In the genomic region with DNA sequence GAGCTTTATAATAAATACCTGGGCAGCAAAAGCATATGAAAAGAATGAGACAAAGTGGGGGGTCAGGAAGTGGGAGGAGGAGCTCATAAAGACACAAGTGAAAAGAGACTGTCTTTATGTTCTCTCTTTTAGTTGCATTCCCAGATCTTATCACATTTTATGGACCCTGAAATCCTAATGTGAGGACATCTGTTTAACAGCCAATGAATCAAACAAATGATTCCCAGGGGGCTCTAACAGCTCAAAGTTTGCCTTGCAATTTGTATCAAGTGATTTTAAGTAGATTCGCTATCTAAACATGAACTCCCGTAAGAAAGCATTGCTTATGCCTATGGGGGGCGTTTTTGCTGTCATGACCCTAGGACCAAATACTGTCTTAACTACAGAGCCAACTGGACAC, we compare ENCODE assay signal across 17 cellular contexts.
"Had no signal": no experiment of that assay in that cellular context is flagged by ENCODE, and none has a peak within 500 bp of the region (broad histone marks: within the 10 kb centered on the region; RNA-seq: fewer than 3 reads in every experiment).

No MANE protein-coding gene starts in this region.

- H3K27ac Mint-ChIP-seq: activated naive CD8-positive, alpha-beta T cell; naive thymus-derived CD8-positive, alpha-beta T cell; stimulated activated effector memory CD8-positive, alpha-beta T cell treated with anti-CD3 and anti-CD28 coated beads, Interleukin-12 subunit alpha, Interleukin-12 subunit beta, amount 100 ng/mL, for 72 hours had no signal

- H3K4me3 Mint-ChIP-seq: activated naive CD8-positive, alpha-beta T cell; naive thymus-derived CD8-positive, alpha-beta T cell; stimulated activated effector memory CD8-positive, alpha-beta T cell treated with anti-CD3 and anti-CD28 coated beads, Interleukin-12 subunit alpha, Interleukin-12 subunit beta, amount 100 ng/mL, for 72 hours had no signal

- H3K4me1 Mint-ChIP-seq: naive thymus-derived CD8-positive, alpha-beta T cell; stimulated activated effector memory CD8-positive, alpha-beta T cell treated with anti-CD3 and anti-CD28 coated beads, Interleukin-12 subunit alpha, Interleukin-12 subunit beta, amount 100 ng/mL, for 72 hours had no signal

- H3K4me1 ChIP-seq: body of pancreas, left lung had no signal

- H3K9me3 ChIP-seq: body of pancreas, left lung, neutrophil had no signal

- FAIRE-seq: colon, keratinocyte had no signal

- DNase-seq: activated CD4-positive, alpha-beta T cell treated with anti-CD3 and anti-CD28 coated beads, Interleukin-2, amount 50 U/mL, for 1 hour; activated CD8-positive, alpha-beta memory T cell treated with anti-CD3 and anti-CD28 coated beads for 24 hours; activated gamma-delta T cell treated with Interleukin-2 at 50 U/mL for 16 hours; amygdala; body of pancreas; caudate nucleus; left lung; naive thymus-derived CD8-positive, alpha-beta T cell; stimulated activated CD4-positive, alpha-beta T cell treated with anti-CD3 and anti-CD28 coated beads, Interleukin-12 subunit alpha, Interleukin-12 subunit beta, amount 100 ng/mL, for 4 hours; stimulated activated CD4-positive, alpha-beta T cell treated with anti-CD3 and anti-CD28 coated beads, Interleukin-2, amount 100 ng/mL, for 24 hours had no signal

- ATAC-seq: activated CD4-positive, CD25-positive, alpha-beta regulatory T cell treated with anti-CD3 and anti-CD28 coated beads, Interleukin-2, amount 50 U/mL, for 24 hours; body of pancreas; esophagus mucosa; left lung; naive thymus-derived CD8-positive, alpha-beta T cell; stimulated activated effector memory CD8-positive, alpha-beta T cell treated with anti-CD3 and anti-CD28 coated beads, Interleukin-12 subunit alpha, Interleukin-12 subunit beta, amount 100 ng/mL, for 72 hours had no signal

- H3K4me3 ChIP-seq: body of pancreas, left lung had no signal

- H3K36me3 ChIP-seq: left lung, neutrophil had no signal

- H3K27me3 Mint-ChIP-seq: activated naive CD8-positive, alpha-beta T cell; naive thymus-derived CD8-positive, alpha-beta T cell had no signal

- H3K27ac ChIP-seq: body of pancreas, left lung, neutrophil had no signal

- H3K36me3 Mint-ChIP-seq: activated naive CD8-positive, alpha-beta T cell; naive thymus-derived CD8-positive, alpha-beta T cell; stimulated activated effector memory CD8-positive, alpha-beta T cell treated with anti-CD3 and anti-CD28 coated beads, Interleukin-12 subunit alpha, Interleukin-12 subunit beta, amount 100 ng/mL, for 72 hours had no signal

- H3K27me3 ChIP-seq: body of pancreas, left lung, neutrophil had no signal
